Comparison of ENCODE assay signal across 19 cellular contexts in genomic region chr10:132481690-132482089, GRCh38. TPM values are rescaled to one million over a fixed set of nuclear protein-coding genes. Genes with fewer than 3 reads are reported as not detected.
DNase-seq lines count a peak whose midpoint lies in the region; ATAC-seq, FAIRE-seq and TF ChIP-seq lines count a peak whose summit lies in the region.
"Had no signal": no experiment of that assay in that cellular context is flagged by ENCODE, and none has a peak within 500 bp of the region (broad histone marks: within the 10 kb centered on the region; RNA-seq: fewer than 3 reads in every experiment).

No MANE protein-coding gene starts in this region.

- H3K4me3 Mint-ChIP-seq in astrocyte (ENCODE audit: unreplicated experiment): no peak overlapping the region
- H3K4me3 Mint-ChIP-seq: activated CD4-positive, alpha-beta T cell treated with anti-CD3 and anti-CD28 coated beads, Interleukin-2, amount 10 ng/mL, durations not matched to agents 24 days and 14 days; activated naive CD8-positive, alpha-beta T cell; CD4-positive, alpha-beta memory T cell; central memory CD8-positive, alpha-beta T cell had no signal

- no peak for DNase-seq in GM23248
- DNase-seq in astrocyte (ENCODE audit: low read depth): no peak
- peak; percentile 38 for DNase-seq in kidney
- DNase-seq in NCI-H82 (lab: John Stamatoyannopoulos, UW): no peak
- DNase-seq in NCI-H345 (lab: John Stamatoyannopoulos, UW): no peak
- DNase-seq: activated CD4-positive, alpha-beta T cell treated with anti-CD3 and anti-CD28 coated beads, Interleukin-2, amount 10 ng/mL, durations not matched to agents 24 days and 14 days; activated T-cell treated with anti-CD3 and anti-CD28 coated beads for 4 hours; CD4-positive, alpha-beta memory T cell; Kasumi-1; NCI-H146; NCI-H446 treated with DMSO at 0.1 percent for 48 hours; retina; thyroid gland had no signal

- intact Hi-C loops in kidney (cut with DNase I): no loop called here

- H3K4me1 ChIP-seq in GM23248 (ENCODE audit: insufficient read depth): peaks cover 11% of the 10 kb centered on the region
- peaks cover 18% of the 10 kb centered on the region for H3K4me1 ChIP-seq in astrocyte (ENCODE audit: insufficient read depth, low read length)
- no peaks in the 10 kb centered on the region for H3K4me1 ChIP-seq in kidney (ENCODE audit: control insufficient read depth in 1 of 2, insufficient read depth in 1 of 2, low read depth in 1 of 2, low read length in 2 of 2)
- H3K4me1 ChIP-seq in skeletal muscle satellite cell (ENCODE audit: control insufficient read depth, insufficient read depth, low read length): peaks cover 11% of the 10 kb centered on the region

- H2AFZ ChIP-seq in GM23248 (peak overlapping the region; percentile 32; the same call in 1 of the 2 replicates), astrocyte (ENCODE audit: low read depth, low read length) (peak overlapping the region; percentile 57)

- H3K27ac ChIP-seq in GM23248 (no peak overlapping the region), astrocyte (ENCODE audit: low read depth, low read length) (peak overlapping the region; percentile 42), kidney (ENCODE audit: low read depth in 2 of 2, low read length in 2 of 2) (no peak overlapping the region)

- H3K79me2 ChIP-seq in GM23248 (ENCODE audit: insufficient read depth) (no peaks in the 10 kb centered on the region), astrocyte (ENCODE audit: insufficient read depth, low read length) (no peaks in the 10 kb centered on the region)

- ATAC-seq in HG03196 (IDR thresholded peaks at IDR 0.05; ENCODE audit: unreplicated experiment) (no peak), HG03139 (IDR thresholded peaks at IDR 0.05; ENCODE audit: unreplicated experiment) (no peak)

- in situ Hi-C loops in GM23248 (cut with MboI): no loop called here

- TF ChIP-seq CTCF in astrocyte (IDR thresholded peaks at IDR 0.05; ENCODE audit: insufficient read depth, low read depth, low read length) (no peak), kidney (IDR thresholded peaks at IDR 0.05; ENCODE audit: borderline replicate concordance, extremely low read depth, insufficient read depth) (no peak)

- 77 to 83% methylated on average over 10 of the region's 10 CpGs for WGBS in GM23248 (ENCODE audit: low coverage in 1 of 2, low lambda C conversion rate in 2 of 2, missing lambda C conversion rate in 2 of 2), 2 experiments

- H3K4me3 ChIP-seq in GM23248 (peak overlapping the region; percentile 27; the same call in 1 of the 2 replicates), astrocyte (ENCODE audit: insufficient read depth, low read depth, low read length) (no peak overlapping the region), kidney (ENCODE audit: low read length in 2 of 2) (no peak overlapping the region), skeletal muscle satellite cell (ENCODE audit: low read length) (no peak overlapping the region)
- H3K4me3 ChIP-seq: heart left ventricle, thyroid gland had no signal

- H3K9ac ChIP-seq in GM23248 (no peak overlapping the region), astrocyte (ENCODE audit: low read length) (peak overlapping the region; percentile 56), kidney (ENCODE audit: low read length in 2 of 2) (no peak overlapping the region), skeletal muscle satellite cell (ENCODE audit: low read depth, low read length) (no peak overlapping the region)

- FAIRE-seq in astrocyte (lab: Jason Lieb, UNC) (no peak), kidney (lab: Jason Lieb, UNC) (no peak)

- H3K9me3 ChIP-seq in GM23248 (ENCODE audit: low read depth): no peaks in the 10 kb centered on the region
- no peaks in the 10 kb centered on the region for H3K9me3 ChIP-seq in astrocyte (ENCODE audit: insufficient read depth, low read depth, low read length)
- H3K9me3 ChIP-seq in kidney (ENCODE audit: control insufficient read depth in 1 of 2, low read length in 2 of 2): no peaks in the 10 kb centered on the region
- H3K9me3 ChIP-seq in skeletal muscle satellite cell (replicated peaks; ENCODE audit: low read length): no peaks in the 10 kb centered on the region
- H3K9me3 ChIP-seq: heart left ventricle, thyroid gland had no signal

- H3K9me3 Mint-ChIP-seq in astrocyte (ENCODE audit: unreplicated experiment): no peaks in the 10 kb centered on the region
- H3K9me3 Mint-ChIP-seq: activated CD4-positive, alpha-beta T cell treated with anti-CD3 and anti-CD28 coated beads, Interleukin-2, amount 10 ng/mL, durations not matched to agents 24 days and 14 days; central memory CD8-positive, alpha-beta T cell had no signal

- H4K20me1 ChIP-seq in GM23248 (ENCODE audit: insufficient read depth) (no peaks in the 10 kb centered on the region), astrocyte (ENCODE audit: insufficient read depth, low read length) (no peaks in the 10 kb centered on the region)

- H3K4me1 Mint-ChIP-seq in astrocyte (ENCODE audit: low read depth, unreplicated experiment): peaks cover 21% of the 10 kb centered on the region
- H3K4me1 Mint-ChIP-seq: activated CD4-positive, alpha-beta T cell treated with anti-CD3 and anti-CD28 coated beads, Interleukin-2, amount 10 ng/mL, durations not matched to agents 24 days and 14 days; CD4-positive, alpha-beta memory T cell; central memory CD8-positive, alpha-beta T cell had no signal

- H3K4me2 ChIP-seq in GM23248 (ENCODE audit: unreplicated experiment): peak overlapping the region; percentile 71
- peak overlapping the region; percentile 73 for H3K4me2 ChIP-seq in astrocyte (ENCODE audit: low read length)
- peak overlapping the region; percentile 26 for H3K4me2 ChIP-seq in skeletal muscle satellite cell (ENCODE audit: low read length)

- H3K27ac Mint-ChIP-seq in astrocyte (ENCODE audit: unreplicated experiment): peak overlapping the region; percentile 72
- H3K27ac Mint-ChIP-seq: activated CD4-positive, alpha-beta T cell treated with anti-CD3 and anti-CD28 coated beads, Interleukin-2, amount 10 ng/mL, durations not matched to agents 24 days and 14 days; activated naive CD8-positive, alpha-beta T cell had no signal

- peaks cover 17% of the 10 kb centered on the region for H3K27me3 Mint-ChIP-seq in astrocyte (ENCODE audit: low read depth, unreplicated experiment)

- H3K36me3 ChIP-seq in GM23248 (ENCODE audit: low read depth) (no peaks in the 10 kb centered on the region), astrocyte (ENCODE audit: insufficient read depth, low read length) (no peaks in the 10 kb centered on the region), kidney (ENCODE audit: control insufficient read depth in 1 of 2, insufficient read depth in 2 of 2, low read length in 2 of 2) (no peaks in the 10 kb centered on the region), skeletal muscle satellite cell (ENCODE audit: insufficient read depth, low read length) (no peaks in the 10 kb centered on the region)
- H3K36me3 ChIP-seq: heart left ventricle, thyroid gland had no signal

- H3F3A ChIP-seq in GM23248 (ENCODE audit: insufficient read depth): peaks cover 17% of the 10 kb centered on the region

- no peaks in the 10 kb centered on the region for H3K9me2 ChIP-seq in GM23248 (ENCODE audit: insufficient read depth)

- H3K36me3 Mint-ChIP-seq in astrocyte (ENCODE audit: low read depth, unreplicated experiment): no peaks in the 10 kb centered on the region
- H3K36me3 Mint-ChIP-seq: activated naive CD8-positive, alpha-beta T cell; CD4-positive, alpha-beta memory T cell had no signal

- H3K27me3 ChIP-seq in GM23248 (replicated peaks; ENCODE audit: insufficient read depth): 0 out of 2 replicates have a peak, but pooled peaks cover 4% of the 10 kb centered on the region
- no peaks in the 10 kb centered on the region for H3K27me3 ChIP-seq in astrocyte (ENCODE audit: insufficient read depth, low read length)
- peaks cover 36% of the 10 kb centered on the region for H3K27me3 ChIP-seq in skeletal muscle satellite cell (ENCODE audit: control insufficient read depth, insufficient read depth, low read length)
- H3K27me3 ChIP-seq: heart left ventricle, thyroid gland had no signal

RNA-seq across cellular contexts. Expression of gene INPP5A, which starts 55.9 kb away (rescaled TPM):
- 35.2 and 39.3 TPM in 2 replicates for total RNA-seq in GM23248 (2014; rRNA removed; shearing (Covaris generic))
- polyA plus RNA-seq in GM23248 (2016; fragmentation: Nextera tagmentation; extraction: Ambion mirVana) (2.3 and 2.8 TPM in 2 replicates), kidney (ENCODE audit: insufficient read depth, low read depth, low replicate concordance) (20.8 TPM)
- total RNA-seq in astrocyte (29.2 and 39.1 TPM in 2 replicates), kidney (40.3 TPM)
- total RNA-seq in skeletal muscle satellite cell (2012; rRNA removed): 11.4 and 14.9 TPM in 2 replicates
